ENCODE assay signal across 20 cellular contexts in genomic region chr17:32383926-32384434, GRCh38. TPM values are rescaled to one million over a fixed set of nuclear protein-coding genes. Genes with fewer than 3 reads are reported as not detected.
DNase-seq lines count a peak whose midpoint lies in the region; ATAC-seq and TF ChIP-seq lines count a peak whose summit lies in the region.
"Had no signal": no experiment of that assay in that cellular context is flagged by ENCODE, and none has a peak within 500 bp of the region (broad histone marks: within the 10 kb centered on the region; RNA-seq: fewer than 3 reads in every experiment).

No MANE protein-coding gene starts in this region.

- H2AFZ ChIP-seq in PC-3 (ENCODE audit: low read length): no peak overlapping the region
- H2AFZ ChIP-seq: PC-9 had no signal

- POLR2A ChIA-PET in activated CD4-positive, alpha-beta T cell treated with anti-CD3 and anti-CD28 coated beads for 36 hours (lab: Charles Lee): interaction anchor here (0.7 kb wide), 1 partner anchor 532 kb away, joined by 3 read pairs; no protein-coding TSS in a partner anchor
- POLR2A ChIA-PET in PC-3 (lab: Charles Lee; ENCODE audit: unreplicated experiment): no interaction called here
- POLR2A ChIA-PET in WTC11 (lab: Charles Lee): interaction anchor here (0.6 kb wide), 2 partner anchors 24 to 333 kb away, joined by 3 to 4 read pairs; no protein-coding TSS in a partner anchor

- H3K36me3 ChIP-seq in PC-3 (ENCODE audit: low read depth, low read length): peaks cover 23% of the 10 kb centered on the region

- TF ChIP-seq CTCF in Calu3 (IDR thresholded peaks at IDR 0.05; ENCODE audit: unreplicated experiment): no peak
- TF ChIP-seq CTCF in PC-3 (conservative IDR thresholded peaks at IDR 0.05; ENCODE audit: low read depth, low read length): no peak
- no peak for TF ChIP-seq CTCF in WTC11 (IDR thresholded peaks at IDR 0.05)
- TF ChIP-seq CTCF in GM10266 (IDR thresholded peaks at IDR 0.05; ENCODE audit: control insufficient read depth, insufficient read depth, low read depth, missing control alignments): no peak

- peaks cover 6% of the 10 kb centered on the region; the same call in 1 of the 2 replicates for H3K4me1 ChIP-seq in PC-3 (ENCODE audit: insufficient read depth, low read length)
- H3K4me1 ChIP-seq: BLaER1 had no signal

- H3K9me2 ChIP-seq in PC-3 (replicated peaks; ENCODE audit: low read length): no peaks in the 10 kb centered on the region

- no peaks in the 10 kb centered on the region for H3K9me3 Mint-ChIP-seq in activated CD4-positive, alpha-beta T cell treated with anti-CD3 and anti-CD28 coated beads for 36 hours (ENCODE audit: low read depth)
- H3K9me3 Mint-ChIP-seq in Calu3 (ENCODE audit: low read depth, unreplicated experiment): no peaks in the 10 kb centered on the region
- no peaks in the 10 kb centered on the region for H3K9me3 Mint-ChIP-seq in WTC11
- H3K9me3 Mint-ChIP-seq: CD4-positive, alpha-beta memory T cell; H9 had no signal

- CTCF ChIA-PET in activated CD4-positive, alpha-beta T cell treated with anti-CD3 and anti-CD28 coated beads for 36 hours (lab: Charles Lee): no interaction called here
- CTCF ChIA-PET in Calu3 (lab: Charles Lee) (no interaction called here), PC-3 (lab: Charles Lee) (no interaction called here), WTC11 (lab: Charles Lee) (interaction anchor here (1.2 kb wide), 1 partner anchor 60 kb away, joined by 3 read pairs; the partner anchor contains the start of gene PSMD11)

- no peaks in the 10 kb centered on the region; the same call in 1 of the 2 replicates for H4K20me1 ChIP-seq in PC-3 (ENCODE audit: low read length)

- peaks cover 2% of the 10 kb centered on the region for H3K4me1 Mint-ChIP-seq in activated CD4-positive, alpha-beta T cell treated with anti-CD3 and anti-CD28 coated beads for 36 hours
- H3K4me1 Mint-ChIP-seq in Calu3 (ENCODE audit: low read depth, unreplicated experiment) (peaks cover 48% of the 10 kb centered on the region), WTC11 (no peaks in the 10 kb centered on the region)
- H3K4me1 Mint-ChIP-seq: H9 had no signal

- intact Hi-C loops in activated CD4-positive, alpha-beta T cell treated with anti-CD3 and anti-CD28 coated beads for 36 hours (cut with DNase I, micrococcal nuclease): no loop called here
- intact Hi-C loops in Calu3 (cut with micrococcal nuclease; ENCODE audit: unreplicated experiment) (no loop called here), PC-3 (cut with micrococcal nuclease) (no loop called here)

- BruUV-seq in Calu3 (replicated peaks; lab: Mats Ljungman, UMichigan): no TSS peak
- BruUV-seq in PC-3 (replicated peaks; lab: Mats Ljungman, UMichigan): TSS peak; percentile 1

- peaks cover 27% of the 10 kb centered on the region for H3K36me3 Mint-ChIP-seq in activated CD4-positive, alpha-beta T cell treated with anti-CD3 and anti-CD28 coated beads for 36 hours (ENCODE audit: low read depth)
- H3K36me3 Mint-ChIP-seq in Calu3 (ENCODE audit: insufficient read depth, unreplicated experiment): peaks cover 65% of the 10 kb centered on the region
- peaks cover 24% of the 10 kb centered on the region for H3K36me3 Mint-ChIP-seq in WTC11

- no peak for DNase-seq in activated CD4-positive, alpha-beta T cell treated with anti-CD3 and anti-CD28 coated beads for 36 hours
- no peak for DNase-seq in activated CD4-positive, alpha-beta T cell treated with anti-CD3 and anti-CD28 coated beads, Interleukin-2, amount 50 U/mL, for 48 hours
- DNase-seq in Calu3 (no peak), PC-3 (no peak), WTC11 (ENCODE audit: low spot score) (no peak), GM10266 (ENCODE audit: extremely low spot score) (no peak), KBM-7 (no peak)
- DNase-seq: CD4-positive, alpha-beta memory T cell; H9; NCI-H1105; NCI-H2081; NCI-H2171 treated with DMSO at 0.1 percent for 48 hours; NCI-H446 treated with DMSO at 0.1 percent for 48 hours; NCI-H69; PC-9; SW 1271 had no signal

- H3F3A ChIP-seq in PC-3 (ENCODE audit: low read length, unreplicated experiment): no peaks in the 10 kb centered on the region

- H3K27me3 ChIP-seq in PC-3 (ENCODE audit: low read length): no peaks in the 10 kb centered on the region
- H3K27me3 ChIP-seq: BLaER1 had no signal

- no peaks in the 10 kb centered on the region for H3K9me3 ChIP-seq in PC-3 (ENCODE audit: low read length)
- H3K9me3 ChIP-seq: A549, BLaER1 had no signal

- ATAC-seq in activated CD4-positive, alpha-beta T cell treated with anti-CD3 and anti-CD28 coated beads for 36 hours: peak; percentile 2
- ATAC-seq in PC-3: no peak; the same call in 1 of the 2 replicates
- no peak for ATAC-seq in WTC11
- ATAC-seq in HG03469 (IDR thresholded peaks at IDR 0.05; ENCODE audit: unreplicated experiment): no peak
- ATAC-seq: Right ventricle myocardium inferior had no signal

- no peak overlapping the region for H3K27ac ChIP-seq in PC-3 (ENCODE audit: low read length)
- H3K27ac ChIP-seq: A549, BLaER1, PC-9 had no signal

- in situ Hi-C loops in KBM-7 (cut with MboI; ENCODE audit: low pct_unique_long_range_greater_than_20kb, low sequenced_read_pairs): no loop called here

- H3K4me2 ChIP-seq in PC-3 (ENCODE audit: low read length): no peak overlapping the region
- H3K4me2 ChIP-seq: A549, BLaER1, PC-9 had no signal

- H3K9ac ChIP-seq in PC-3 (ENCODE audit: low read length): no peak overlapping the region
- H3K9ac ChIP-seq: BLaER1 had no signal

- H3K79me2 ChIP-seq in PC-3 (ENCODE audit: low read length): no peaks in the 10 kb centered on the region

- no peaks in the 10 kb centered on the region for H3K27me3 Mint-ChIP-seq in activated CD4-positive, alpha-beta T cell treated with anti-CD3 and anti-CD28 coated beads for 36 hours
- H3K27me3 Mint-ChIP-seq in Calu3 (ENCODE audit: unreplicated experiment) (no peaks in the 10 kb centered on the region), WTC11 (ENCODE audit: low read depth) (no peaks in the 10 kb centered on the region)
- H3K27me3 Mint-ChIP-seq: CD4-positive, alpha-beta memory T cell had no signal

- H3K4me3 Mint-ChIP-seq in activated CD4-positive, alpha-beta T cell treated with anti-CD3 and anti-CD28 coated beads for 36 hours: no peak overlapping the region
- H3K4me3 Mint-ChIP-seq in Calu3 (ENCODE audit: low read depth, unreplicated experiment) (no peak overlapping the region), WTC11 (no peak overlapping the region)
- H3K4me3 Mint-ChIP-seq: CD4-positive, alpha-beta memory T cell; H9 had no signal

- H3K4me3 ChIP-seq in PC-3 (ENCODE audit: low read length): no peak overlapping the region
- H3K4me3 ChIP-seq: A549, BLaER1, PC-9 had no signal

- no peak overlapping the region for H3K27ac Mint-ChIP-seq in activated CD4-positive, alpha-beta T cell treated with anti-CD3 and anti-CD28 coated beads for 36 hours
- H3K27ac Mint-ChIP-seq in Calu3 (ENCODE audit: unreplicated experiment) (peak overlapping the region; percentile 34), WTC11 (no peak overlapping the region)

TF ChIP-seq in WTC11, 78 proteins besides CTCF, POLR2A, EP300 and RAD21:
- TF ChIP-seq ERG (CRISPR knock-in tag; IDR thresholded peaks at IDR 0.05) (0 out of 2 replicates have a peak, but pooled peaks have one; percentile 3), ZNF671 (CRISPR knock-in tag; IDR thresholded peaks at IDR 0.05) (no peak), ZNF416 (CRISPR knock-in tag; IDR thresholded peaks at IDR 0.05) (no peak), ZNF281 (CRISPR knock-in tag; IDR thresholded peaks at IDR 0.05) (no peak), NR2C2 (CRISPR knock-in tag; IDR thresholded peaks at IDR 0.05) (no peak)
TF ChIP-seq in WTC11: peak in this region for 1.

RNA-seq across cellular contexts. Expression of gene ZNF207, which starts 34.0 kb away (rescaled TPM):
- total RNA-seq in activated CD4-positive, alpha-beta T cell treated with anti-CD3 and anti-CD28 coated beads for 36 hours: 100 to 1,000 TPM; 197 to 231 TPM
- total RNA-seq in Calu3 (2022): 198 and 212 TPM in 2 replicates
- 76.5 and 84.6 TPM in 2 replicates for total RNA-seq in PC-3 (2014; rRNA removed)
- total RNA-seq in WTC11 (2021): 188 to 223 TPM (median 201 TPM) in 3 replicates

RNA-seq across cellular contexts. Expression of gene C17orf75, which starts 42.0 kb away (rescaled TPM):
- total RNA-seq in activated CD4-positive, alpha-beta T cell treated with anti-CD3 and anti-CD28 coated beads for 36 hours: 10 to 100 TPM; 21.9 to 34.0 TPM
- total RNA-seq in Calu3 (2022) (17.6 and 21.1 TPM in 2 replicates), PC-3 (2014; rRNA removed) (17.5 and 27.0 TPM in 2 replicates), WTC11 (2021) (35.5 to 49.4 TPM (median 35.5 TPM) in 3 replicates)
